In genomic region chr15:89086390-89086789, GRCh38 we compare ENCODE assay signal across 7 cellular contexts. TPM values are rescaled to one million over a fixed set of nuclear protein-coding genes. Genes with fewer than 3 reads are reported as not detected.
DNase-seq lines count a peak whose midpoint lies in the region; ATAC-seq and TF ChIP-seq lines count a peak whose summit lies in the region.
"Not testable (repeated sequence)": the region's sequence is repeated elsewhere in the genome, so short reads cannot be mapped to it uniquely, and the experiment has no call there.

No MANE protein-coding gene starts in this region.

- H3K36me3 ChIP-seq in SJCRH30; ascending aorta; cardiac muscle cell; muscle layer of colon (ENCODE audit: insufficient read depth, low read length); psoas muscle (ENCODE audit: insufficient read depth in 1 of 2, low read depth in 1 of 2); uterus: not testable (repeated sequence)

- H3K4me3 ChIP-seq in SJCRH30; ascending aorta; cardiac muscle cell; muscle layer of colon (ENCODE audit: low read depth in 1 of 2, low read length in 2 of 2); psoas muscle; uterus: not testable (repeated sequence)

- not testable (repeated sequence) for TF ChIP-seq CTCF in ascending aorta (IDR thresholded peaks at IDR 0.05); cardiac muscle cell (IDR thresholded peaks at IDR 0.05; ENCODE audit: low read depth, low read length); psoas muscle (IDR thresholded peaks at IDR 0.05); uterus (IDR thresholded peaks at IDR 0.05)

- not testable (repeated sequence) for ATAC-seq in psoas muscle

- H3K27me3 ChIP-seq in SJCRH30; ascending aorta; cardiac muscle cell; muscle layer of colon (ENCODE audit: control insufficient read depth in 1 of 2, insufficient read depth in 2 of 2, low read length in 2 of 2); psoas muscle (ENCODE audit: insufficient read depth in 3 of 3, low read length in 2 of 3); uterus: not testable (repeated sequence)

- H3K9ac ChIP-seq in muscle layer of colon (ENCODE audit: low read length) = not testable (repeated sequence)

- 98 to 100% (median 99%) methylated on average over 5 of the region's 5 CpGs for WGBS in psoas muscle, 3 donors

- H3K27ac ChIP-seq in SJCRH30 (peak overlapping the region; percentile 91), ascending aorta (peak overlapping the region; percentile 96 to 98), cardiac muscle cell (peak overlapping the region; percentile 96), muscle layer of colon (ENCODE audit: low read depth, low read length) (peak overlapping the region; percentile 95), psoas muscle (peak overlapping the region; percentile 98), temporal lobe (ENCODE audit: low read depth, low read length) (peak overlapping the region; percentile 4), uterus (peak overlapping the region; percentile 88 to 89)

- not testable (repeated sequence) for DNase-seq in SJCRH30; ascending aorta (ENCODE audit: low spot score in 2 of 2); cardiac muscle cell (ENCODE audit: low read depth in 1 of 2, low spot score in 1 of 2); psoas muscle; uterus

- not testable (repeated sequence) for TF ChIP-seq POLR2A in uterus (IDR thresholded peaks at IDR 0.05)

- not testable (repeated sequence) for H3K9me3 ChIP-seq in SJCRH30 (replicated peaks); ascending aorta; cardiac muscle cell (ENCODE audit: low read depth); muscle layer of colon (ENCODE audit: low read length); psoas muscle; uterus

- H3K4me1 ChIP-seq in SJCRH30 = peaks cover 22% of the 10 kb centered on the region
- H3K4me1 ChIP-seq in ascending aorta = peaks cover 3 to 16% of the 10 kb centered on the region in 2 donors
- peaks cover 45% of the 10 kb centered on the region for H3K4me1 ChIP-seq in cardiac muscle cell (ENCODE audit: low read depth)
- peaks cover 43% of the 10 kb centered on the region for H3K4me1 ChIP-seq in muscle layer of colon (ENCODE audit: insufficient read depth, low read length)
- peaks cover 49% of the 10 kb centered on the region for H3K4me1 ChIP-seq in psoas muscle
- peaks cover 0 to 14% of the 10 kb centered on the region in 2 donors for H3K4me1 ChIP-seq in uterus

- intact Hi-C loops in ascending aorta (cut with DNase I) (loop anchor here (2.0 to 5.0 kb wide), 3 partner anchors 30 to 69 kb away; no protein-coding TSS in a partner anchor), psoas muscle (cut with DNase I) (loop anchor here in 1 of 2 donors (5.0 kb wide), 2 partner anchors 81 to 174 kb away; partner anchors contain the start of gene MFGE8)
- intact Hi-C loops in uterus (cut with DNase I; ENCODE audit: low total_unique reads) = not testable (repeated sequence)

RNA-seq across cellular contexts. Expression of gene ABHD2, which starts 1.9 kb away (rescaled TPM):
- 25.5 and 27.7 TPM in 2 replicates for total RNA-seq in SJCRH30 (2014; rRNA removed; shearing (Covaris generic))
- total RNA-seq in ascending aorta = 228 TPM
- 43.0 and 44.8 TPM in 2 replicates for total RNA-seq in cardiac muscle cell
- 25.5 and 28.4 TPM in 2 replicates for polyA plus RNA-seq in cardiac muscle cell
- total RNA-seq in psoas muscle = 100 to 1,000 TPM in 3 of 4 donors, 10 to 100 TPM in 1; 66.1 to 215 (median 157) TPM
- polyA plus RNA-seq in psoas muscle = 10 to 100 TPM; 10.8 to 30.9 (median 26.7) TPM
- total RNA-seq in temporal lobe = 51.6 TPM
- total RNA-seq in uterus = 100 to 1,000 TPM in 1 of 4 donors, 10 to 100 TPM in 3; 27.4 to 117 (median 54.2) TPM

Comparison
In these comparisons a context has a peak if more than half of its experiments do, and no peak if none do; other contexts are left out.
1. H3K27ac ChIP-seq: peak in every context shown above with its lines; median percentile 98 in psoas muscle; 97 in ascending aorta; 96 in cardiac muscle cell; 95 in muscle layer of colon; 91 in SJCRH30; 88 in uterus; 4 in temporal lobe.